Comparison of ENCODE assay signal across 22 cellular contexts in genomic region chr17:56755310-56755709, GRCh38.
DNase-seq lines count a peak whose midpoint lies in the region; ATAC-seq, FAIRE-seq and TF ChIP-seq lines count a peak whose summit lies in the region.
"Had no signal": no experiment of that assay in that cellular context is flagged by ENCODE, and none has a peak within 500 bp of the region (broad histone marks: within the 10 kb centered on the region; RNA-seq: fewer than 3 reads in every experiment).

No MANE protein-coding gene starts in this region.

- no peak overlapping the region for H3K27ac ChIP-seq in CD4-positive, alpha-beta T cell (ENCODE audit: low read depth, low read length)
- H3K27ac ChIP-seq in H1 (ENCODE audit: low read depth, low read length) = no peak overlapping the region
- H3K27ac ChIP-seq in trophoblast cell (ENCODE audit: low read depth, low read length) = peak overlapping the region; percentile 74
- H3K27ac ChIP-seq: KMS-11, prostate gland had no signal

- CTCF ChIA-PET in CD4-positive, alpha-beta T cell (lab: Charles Lee) = no interaction called here
- CTCF ChIA-PET in H1 (lab: Charles Lee; ENCODE audit: partially characterized antibody) (interaction anchor here (0.7 kb wide), 1 partner anchor 35 kb away, joined by 3 read pairs; no protein-coding TSS in a partner anchor), Calu3 (lab: Charles Lee) (no interaction called here)

- H3K79me1 ChIP-seq in H1 (ENCODE audit: low read depth, low read length) (no peaks in the 10 kb centered on the region), trophoblast cell (ENCODE audit: low read length) (peaks cover 21% of the 10 kb centered on the region)

- peaks cover 50% of the 10 kb centered on the region for H3K4me1 Mint-ChIP-seq in CD4-positive, alpha-beta T cell (ENCODE audit: low read depth)
- peaks cover 8% of the 10 kb centered on the region for H3K4me1 Mint-ChIP-seq in Calu3 (ENCODE audit: low read depth, unreplicated experiment)
- H3K4me1 Mint-ChIP-seq: activated T-helper 17 cell treated with anti-CD3 and anti-CD28 coated beads, Interleukin-2, amount 50 U/mL, for 72 hours had no signal

- H3K27ac Mint-ChIP-seq in CD4-positive, alpha-beta T cell = peak overlapping the region; percentile 2
- no peak overlapping the region for H3K27ac Mint-ChIP-seq in Calu3 (ENCODE audit: unreplicated experiment)
- H3K27ac Mint-ChIP-seq: activated CD4-positive, alpha-beta T cell treated with anti-CD3 and anti-CD28 coated beads for 36 hours; activated T-helper 17 cell treated with anti-CD3 and anti-CD28 coated beads, Interleukin-2, amount 50 U/mL, for 72 hours; type B pancreatic cell had no signal

- H4K5ac ChIP-seq in H1 (ENCODE audit: insufficient read length, low read depth, low read length) = no peak overlapping the region

- no peaks in the 10 kb centered on the region for H3K27me3 Mint-ChIP-seq in CD4-positive, alpha-beta T cell
- H3K27me3 Mint-ChIP-seq in Calu3 (ENCODE audit: unreplicated experiment) = peaks cover 39% of the 10 kb centered on the region
- H3K27me3 Mint-ChIP-seq: activated CD4-positive, alpha-beta T cell treated with anti-CD3 and anti-CD28 coated beads for 36 hours; activated naive CD4-positive, alpha-beta T cell treated with anti-CD3 and anti-CD28 coated beads, Interleukin-2, amount 50 U/mL, for 24 hours had no signal

- no peaks in the 10 kb centered on the region for H3K9me3 ChIP-seq in CD4-positive, alpha-beta T cell (ENCODE audit: control insufficient read depth, low read length)
- no peaks in the 10 kb centered on the region for H3K9me3 ChIP-seq in H1 (ENCODE audit: insufficient read depth in 2 of 2, low read depth in 1 of 2, low read length in 1 of 2)
- H3K9me3 ChIP-seq in trophoblast cell (ENCODE audit: insufficient read depth, low read depth, low read length) = no peaks in the 10 kb centered on the region
- H3K9me3 ChIP-seq: prostate gland had no signal

- H3K23me2 ChIP-seq in H1 (ENCODE audit: low read depth, low read length) = no peaks in the 10 kb centered on the region

- no peak for TF ChIP-seq EP300 in H1 (IDR thresholded peaks at IDR 0.05; ENCODE audit: borderline replicate concordance in 1 of 2, low read depth in 2 of 2, low read length in 2 of 2)

- H2AFZ ChIP-seq in H1 (ENCODE audit: low read length) (no peak overlapping the region), trophoblast cell (ENCODE audit: insufficient read depth, low read length, poor library complexity) (no peak overlapping the region)

- no peak overlapping the region for H2BK120ac ChIP-seq in H1 (replicated peaks; ENCODE audit: low read depth, low read length)
- H2BK120ac ChIP-seq in trophoblast cell (ENCODE audit: insufficient read depth, low read length, poor library complexity) = peak overlapping the region; percentile 96

- no TSS peak for BruUV-seq in Calu3 (replicated peaks; lab: Mats Ljungman, UMichigan)

- H3K56ac ChIP-seq in H1 (replicated peaks; ENCODE audit: insufficient read length, low read depth, low read length) = no peak overlapping the region

- no peak overlapping the region for H2BK5ac ChIP-seq in H1 (ENCODE audit: low read depth, low read length)
- peak overlapping the region; percentile 55 for H2BK5ac ChIP-seq in trophoblast cell (ENCODE audit: low read depth, low read length, poor library complexity)

- H2BK20ac ChIP-seq in H1 (ENCODE audit: low read length) = 0 out of 2 replicates have a peak overlapping the region, but pooled peaks have one; percentile 13

- H3K27me3 ChIP-seq in CD4-positive, alpha-beta T cell (ENCODE audit: control insufficient read depth, insufficient read depth, low read length) = no peaks in the 10 kb centered on the region
- H3K27me3 ChIP-seq in H1 (replicated peaks in 1 of 4; ENCODE audit: control insufficient read depth in 3 of 4, extremely low read depth in 1 of 4, insufficient read depth in 3 of 4, low read length in 3 of 4) = no peaks in the 10 kb centered on the region
- no peaks in the 10 kb centered on the region for H3K27me3 ChIP-seq in trophoblast cell (ENCODE audit: insufficient read depth, low read length)

- no peak for ATAC-seq in CD4-positive, alpha-beta T cell (ENCODE audit: poor library complexity)
- ATAC-seq in HG03175 (IDR thresholded peaks at IDR 0.05; ENCODE audit: unreplicated experiment) = no peak
- ATAC-seq: activated T-helper 17 cell treated with anti-CD3 and anti-CD28 coated beads, Interleukin-2, amount 50 U/mL, for 72 hours; sciatic nerve had no signal

- TF ChIP-seq RAD21 in H1 (IDR thresholded peaks at IDR 0.05 in 1 of 2, conservative IDR thresholded peaks at IDR 0.05 in 1 of 2; ENCODE audit: low read depth in 2 of 2, low read length in 2 of 2) = no peak

- TF ChIP-seq POLR2A in H1 (IDR thresholded peaks at IDR 0.05; ENCODE audit: control extremely low read depth in 1 of 2, low read depth in 2 of 2, low read length in 2 of 2) = no peak

- H4K20me1 ChIP-seq in H1 (replicated peaks in 1 of 2; ENCODE audit: control insufficient read depth in 1 of 2, insufficient read depth in 2 of 2, low read length in 2 of 2) = no peaks in the 10 kb centered on the region

- no peak overlapping the region for H2BK15ac ChIP-seq in H1 (ENCODE audit: low read length)

- H2BK12ac ChIP-seq in H1 (ENCODE audit: low read depth, low read length) (no peak overlapping the region), trophoblast cell (ENCODE audit: low read length) (peak overlapping the region; percentile 74)

- DNase-seq in CD4-positive, alpha-beta T cell = no peak
- no peak for DNase-seq in HTR-8/SVneo (ENCODE audit: insufficient read length, low spot score)
- DNase-seq in H1 (ENCODE audit: low read depth in 1 of 2, low spot score in 2 of 2) = no peak
- DNase-seq in trophoblast cell = no peak
- no peak for DNase-seq in Calu3
- no peak for DNase-seq in NCI-H2029 (lab: John Stamatoyannopoulos, UW)
- DNase-seq: amygdala; effector CD4-positive, alpha-beta T cell; NCI-H1930; NCI-H524 treated with DMSO at 0.1 percent for 48 hours; SHP77; stimulated activated CD4-positive, alpha-beta T cell treated with anti-CD3 and anti-CD28 coated beads, Interleukin-4, amount 100 ng/mL, for 4 hours; SW 1271 had no signal

- no peak overlapping the region for H3K14ac ChIP-seq in H1 (ENCODE audit: insufficient read length)
- peak overlapping the region; percentile 63 for H3K14ac ChIP-seq in trophoblast cell (ENCODE audit: low read length)

- H3K4me1 ChIP-seq in H1 (replicated peaks in 1 of 4; ENCODE audit: control insufficient read depth in 3 of 4, insufficient read depth in 4 of 4, low read length in 3 of 4) = peaks cover 0 to 2% (median 0%) of the 10 kb centered on the region in 4 experiments; a peak in 4 of 7 replicates
- peaks cover 12 to 19% of the 10 kb centered on the region in 2 experiments for H3K4me1 ChIP-seq in trophoblast cell (ENCODE audit: control insufficient read depth in 1 of 2, insufficient read depth in 2 of 2, low read length in 2 of 2)
- H3K4me1 ChIP-seq: prostate gland had no signal

- no peaks in the 10 kb centered on the region for H3K36me3 Mint-ChIP-seq in CD4-positive, alpha-beta T cell (ENCODE audit: low read depth)
- H3K36me3 Mint-ChIP-seq in Calu3 (ENCODE audit: insufficient read depth, unreplicated experiment) = no peaks in the 10 kb centered on the region
- H3K36me3 Mint-ChIP-seq: activated naive CD4-positive, alpha-beta T cell treated with anti-CD3 and anti-CD28 coated beads, Interleukin-2, amount 50 U/mL, for 24 hours; type B pancreatic cell had no signal

- H3K36me3 ChIP-seq in H1 (ENCODE audit: control insufficient read depth in 2 of 4, insufficient read depth in 4 of 4, low read length in 3 of 4) = no peaks in the 10 kb centered on the region
- no peaks in the 10 kb centered on the region for H3K36me3 ChIP-seq in trophoblast cell (ENCODE audit: control insufficient read depth in 1 of 2, insufficient read depth in 2 of 2, low read length in 2 of 2)
- H3K36me3 ChIP-seq: prostate gland had no signal

- WGBS in H1 (ENCODE audit: extremely low coverage in 1 of 2, insufficient coverage in 1 of 2, insufficient read length in 1 of 2, insufficient replicate concordance in 2 of 2, low coverage in 1 of 2, low lambda C conversion rate in 2 of 2, missing lambda C conversion rate in 1 of 2), 2 experiments = 90% methylated on average over 5 of the region's 5 CpGs; no CpG with 5 or more reads in 1 of the 2 experiments
- no CpG with 5 or more reads among the region's 5 CpGs for WGBS in trophoblast cell (ENCODE audit: extremely low coverage, insufficient coverage, insufficient read length)

- H4K91ac ChIP-seq in H1 (replicated peaks; ENCODE audit: insufficient read length, low read length) (no peak overlapping the region), trophoblast cell (ENCODE audit: low read depth, low read length) (peak overlapping the region; percentile 80)

- no peak for TF ChIP-seq CTCF in CD4-positive, alpha-beta T cell (IDR thresholded peaks at IDR 0.05)
- TF ChIP-seq CTCF in H1 (IDR thresholded peaks at IDR 0.05; ENCODE audit: control extremely low read depth in 1 of 3, insufficient read depth in 1 of 3, low read depth in 1 of 3, low read length in 3 of 3) (no peak), Calu3 (IDR thresholded peaks at IDR 0.05; ENCODE audit: unreplicated experiment) (no peak)

- POLR2A ChIA-PET in CD4-positive, alpha-beta T cell (lab: Charles Lee) = interaction anchor here (0.7 to 1.2 kb wide), 2 partner anchors 153 to 157 kb away, joined by 3 to 4 read pairs; no protein-coding TSS in a partner anchor
- POLR2A ChIA-PET in H1 (lab: Charles Lee; ENCODE audit: partially characterized antibody) = no interaction called here

- H2AK5ac ChIP-seq in H1 (ENCODE audit: low read depth, low read length) = no peak overlapping the region
- peak overlapping the region; percentile 85 for H2AK5ac ChIP-seq in trophoblast cell (ENCODE audit: low read length)

- intact Hi-C loops in CD4-positive, alpha-beta T cell (cut with DNase I, micrococcal nuclease) = no loop called here
- intact Hi-C loops in Calu3 (cut with micrococcal nuclease; ENCODE audit: unreplicated experiment) = no loop called here

- H3K4me3 ChIP-seq in H1 (ENCODE audit: extremely low read depth in 1 of 4, insufficient read depth in 2 of 4, low read depth in 3 of 4, low read length in 4 of 4) = no peak overlapping the region
- no peak overlapping the region for H3K4me3 ChIP-seq in trophoblast cell (ENCODE audit: low read depth, low read length)
- H3K4me3 ChIP-seq: prostate gland had no signal

- H3K79me2 ChIP-seq in H1 (ENCODE audit: control insufficient read depth in 1 of 2, insufficient read depth in 2 of 2, low read length in 2 of 2) = no peaks in the 10 kb centered on the region
- peaks cover 4% of the 10 kb centered on the region for H3K79me2 ChIP-seq in trophoblast cell (ENCODE audit: control insufficient read depth, insufficient read depth, low read length, poor library complexity)

- no peak overlapping the region for H3K4me3 Mint-ChIP-seq in CD4-positive, alpha-beta T cell
- H3K4me3 Mint-ChIP-seq in Calu3 (ENCODE audit: low read depth, unreplicated experiment) = no peak overlapping the region
- H3K4me3 Mint-ChIP-seq: activated CD4-positive, alpha-beta T cell treated with anti-CD3 and anti-CD28 coated beads for 36 hours; activated T-helper 17 cell treated with anti-CD3 and anti-CD28 coated beads, Interleukin-2, amount 50 U/mL, for 72 hours had no signal

- no peak overlapping the region for H3K18ac ChIP-seq in H1 (ENCODE audit: extremely low read depth, low read length)
- peak overlapping the region; percentile 77 for H3K18ac ChIP-seq in trophoblast cell (ENCODE audit: low read length)

- H3K23ac ChIP-seq in H1 (ENCODE audit: insufficient read length) (no peak overlapping the region), trophoblast cell (ENCODE audit: low read length) (no peak overlapping the region)

- H3K9me3 Mint-ChIP-seq in CD4-positive, alpha-beta T cell = no peaks in the 10 kb centered on the region
- H3K9me3 Mint-ChIP-seq in Calu3 (ENCODE audit: low read depth, unreplicated experiment) = no peaks in the 10 kb centered on the region
- H3K9me3 Mint-ChIP-seq: activated naive CD4-positive, alpha-beta T cell treated with anti-CD3 and anti-CD28 coated beads, Interleukin-2, amount 50 U/mL, for 24 hours; activated T-helper 17 cell treated with anti-CD3 and anti-CD28 coated beads, Interleukin-2, amount 50 U/mL, for 72 hours; type B pancreatic cell had no signal

- H3K9ac ChIP-seq in H1 (replicated peaks in 1 of 4; ENCODE audit: extremely low read depth in 1 of 4, low read depth in 3 of 4, low read length in 3 of 4) = no peak overlapping the region
- no peak overlapping the region for H3K9ac ChIP-seq in trophoblast cell (ENCODE audit: low read length)
- H3K9ac ChIP-seq: KMS-11 had no signal

- H3K4me2 ChIP-seq in H1 (ENCODE audit: insufficient read depth in 1 of 2, low read depth in 2 of 2, low read length in 2 of 2) (no peak overlapping the region), trophoblast cell (ENCODE audit: low read length) (no peak overlapping the region)
- H3K4me2 ChIP-seq: KMS-11 had no signal

- no peak overlapping the region for H4K12ac ChIP-seq in trophoblast cell (ENCODE audit: low read depth, low read length)

- H3K4ac ChIP-seq in H1 (replicated peaks; ENCODE audit: insufficient read length, low read depth, low read length) (no peak overlapping the region), trophoblast cell (ENCODE audit: low read depth, low read length) (peak overlapping the region; percentile 77)

- peak; percentile 28 for FAIRE-seq in HTR-8/SVneo (lab: Jason Lieb, UNC)
- no peak for FAIRE-seq in H1 (lab: Jason Lieb, UNC)
- FAIRE-seq: islet of Langerhans had no signal

- H4K8ac ChIP-seq in H1 (ENCODE audit: extremely low read depth, insufficient read depth, low read length) = no peak overlapping the region
- H4K8ac ChIP-seq in trophoblast cell (ENCODE audit: low read depth, low read length) = peak overlapping the region; percentile 18
